In the genomic region with DNA sequence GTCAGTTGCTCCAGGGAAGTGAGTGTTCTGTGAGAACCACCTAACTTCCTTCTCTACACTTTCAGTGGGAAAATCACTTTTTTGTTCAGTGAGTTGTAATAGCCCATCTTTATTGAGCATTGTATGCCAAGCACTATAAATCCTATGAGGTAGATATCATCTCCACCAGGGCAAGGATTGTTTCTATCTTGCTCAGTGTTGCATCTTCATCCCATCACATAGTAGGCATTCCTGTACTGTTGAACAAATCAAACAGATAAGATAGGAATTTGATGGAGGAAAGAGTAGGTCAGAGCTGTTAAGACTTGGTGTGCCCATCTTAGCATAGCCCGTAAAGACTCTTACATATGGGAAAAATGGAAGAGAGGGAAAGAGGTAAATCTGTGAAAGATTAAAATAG, we compare ENCODE assay signal across 8 cellular contexts. TPM values are rescaled to one million over a fixed set of nuclear protein-coding genes. Genes with fewer than 3 reads are reported as not detected.
DNase-seq lines count a peak whose midpoint lies in the region; ATAC-seq and TF ChIP-seq lines count a peak whose summit lies in the region.

No MANE protein-coding gene starts in this region.

- H3K27me3 ChIP-seq in DOHH2 (ENCODE audit: control insufficient read depth, low read length) = no peaks in the 10 kb centered on the region
- H3K27me3 ChIP-seq in smooth muscle cell (ENCODE audit: low read depth) = no peaks in the 10 kb centered on the region

- H3K4me3 Mint-ChIP-seq in immature natural killer cell = peak overlapping the region in 4 of 5 donors; percentile 37 to 100 (median 50)

- H2AFZ ChIP-seq in smooth muscle cell (ENCODE audit: low read depth) = no peak overlapping the region

- no peak overlapping the region for H3K9ac ChIP-seq in smooth muscle cell (ENCODE audit: low read depth)

- H3K9me3 Mint-ChIP-seq in immature natural killer cell = no peaks in the 10 kb centered on the region

- H3K27me3 Mint-ChIP-seq in immature natural killer cell (ENCODE audit: low read depth in 3 of 3) = peaks cover 10 to 31% (median 19%) of the 10 kb centered on the region in 3 donors

- H3K4me2 ChIP-seq in DOHH2 (ENCODE audit: low read length) (no peak overlapping the region), smooth muscle cell (no peak overlapping the region)

- H3K36me3 Mint-ChIP-seq in immature natural killer cell = peaks cover 4 to 18% (median 15%) of the 10 kb centered on the region in 3 donors

- 86% methylated on average over 1 of the region's 1 CpG for WGBS in smooth muscle cell (ENCODE audit: low lambda C conversion rate)

- H3K79me2 ChIP-seq in DOHH2 (ENCODE audit: control insufficient read depth, low read length) (peaks cover 18% of the 10 kb centered on the region), smooth muscle cell (ENCODE audit: low read depth) (peaks cover 8% of the 10 kb centered on the region)

- H3K9me3 ChIP-seq in DOHH2 (ENCODE audit: control insufficient read depth, insufficient read depth, low read length) = no peaks in the 10 kb centered on the region
- no peaks in the 10 kb centered on the region for H3K9me3 ChIP-seq in smooth muscle cell (replicated peaks; ENCODE audit: low read depth)

- H3K4me3 ChIP-seq in DOHH2 (ENCODE audit: low read length) (no peak overlapping the region), smooth muscle cell (no peak overlapping the region)

- no peaks in the 10 kb centered on the region for H3K9me2 ChIP-seq in DOHH2 (replicated peaks; ENCODE audit: control insufficient read depth, low read length)

- ATAC-seq in GM21381 (IDR thresholded peaks at IDR 0.05; ENCODE audit: unreplicated experiment) (no peak), GM19035 (IDR thresholded peaks at IDR 0.05; ENCODE audit: unreplicated experiment) (no peak)

- H3K27ac ChIP-seq in DOHH2 (ENCODE audit: low read depth, low read length) = peak overlapping the region; percentile 92
- H3K27ac ChIP-seq in VCaP = peak overlapping the region; percentile 98; the same call in 1 of the 2 replicates
- peak overlapping the region; percentile 95 for H3K27ac ChIP-seq in smooth muscle cell (ENCODE audit: low read depth)

- H3K36me3 ChIP-seq in DOHH2 (ENCODE audit: control insufficient read depth, low read length) = peaks cover 47% of the 10 kb centered on the region
- H3K36me3 ChIP-seq in smooth muscle cell (ENCODE audit: low read depth) = peaks cover 3% of the 10 kb centered on the region

- peaks cover 65% of the 10 kb centered on the region for H3F3A ChIP-seq in DOHH2 (ENCODE audit: control insufficient read depth, insufficient read depth)
- H3F3A ChIP-seq in smooth muscle cell (ENCODE audit: low read depth) = peaks cover 41% of the 10 kb centered on the region

- H3K4me1 ChIP-seq in DOHH2 (ENCODE audit: control insufficient read depth, low read length) = peaks cover 80% of the 10 kb centered on the region
- H3K4me1 ChIP-seq in smooth muscle cell (ENCODE audit: low read depth) = peaks cover 25% of the 10 kb centered on the region

- peaks cover 83 to 89% of the 10 kb centered on the region in 2 donors for H3K4me1 Mint-ChIP-seq in immature natural killer cell

- H4K20me1 ChIP-seq in DOHH2 (ENCODE audit: control insufficient read depth, insufficient read depth, low read depth, low read length) (no peaks in the 10 kb centered on the region), smooth muscle cell (ENCODE audit: low read depth) (peaks cover 29% of the 10 kb centered on the region)

- no peak for TF ChIP-seq CTCF in DOHH2 (IDR thresholded peaks at IDR 0.05; ENCODE audit: low read depth, low read length, poor library complexity, severe bottlenecking)
- TF ChIP-seq CTCF in VCaP (conservative IDR thresholded peaks at IDR 0.05) = no peak
- TF ChIP-seq CTCF in smooth muscle cell (IDR thresholded peaks at IDR 0.05; ENCODE audit: borderline replicate concordance, insufficient read depth, poor library complexity, severe bottlenecking) = no peak

- DNase-seq in immature natural killer cell = no peak
- no peak for DNase-seq in smooth muscle cell (lab: John Stamatoyannopoulos, UW; ENCODE audit: unreplicated experiment)
- no peak for DNase-seq in SKM-1 (lab: John Stamatoyannopoulos, UW; ENCODE audit: unreplicated experiment)
- DNase-seq in HPDE6-E6E7 (ENCODE audit: extremely low spot score) = no peak

- H3K27ac Mint-ChIP-seq in immature natural killer cell = peak overlapping the region; percentile 95 to 100 (median 100)

RNA-seq across cellular contexts. Expression of gene PIGV, which starts 2.9 kb away (rescaled TPM):
- 10 to 100 TPM in 2 of 3 donors, 1 to 10 TPM in 1; 9.8 to 20.0 (median 13.7) TPM for polyA plus RNA-seq in immature natural killer cell
- total RNA-seq in smooth muscle cell = 9.9 and 13.8 TPM in 2 replicates
- polyA plus RNA-seq in smooth muscle cell = 8.7 and 9.4 TPM in 2 replicates

RNA-seq across cellular contexts. Expression of gene ZDHHC18, which starts 41.6 kb away (rescaled TPM):
- polyA plus RNA-seq in immature natural killer cell (1 to 10 TPM; 7.3 to 8.8 (median 7.8) TPM), smooth muscle cell (20.3 and 20.8 TPM in 2 replicates)
- 16.7 and 52.5 TPM in 2 replicates for total RNA-seq in smooth muscle cell
